9 cellular contexts compared by ENCODE assay signal in genomic region chr20:34871320-34871926, GRCh38. TPM values are rescaled to one million over a fixed set of nuclear protein-coding genes. Genes with fewer than 3 reads are reported as not detected.
DNase-seq lines count a peak whose midpoint lies in the region; ATAC-seq, FAIRE-seq and TF ChIP-seq lines count a peak whose summit lies in the region.
"Had no signal": no experiment of that assay in that cellular context is flagged by ENCODE, and none has a peak within 500 bp of the region (broad histone marks: within the 10 kb centered on the region; RNA-seq: fewer than 3 reads in every experiment).

No MANE protein-coding gene starts in this region.

- H3K27ac Mint-ChIP-seq in MCF 10A (ENCODE audit: low read depth, unreplicated experiment) (no peak overlapping the region), astrocyte (ENCODE audit: unreplicated experiment) (no peak overlapping the region)

- CTCF ChIA-PET in MCF 10A (lab: Yijun Ruan, JAX), result interaction anchor here (0.6 to 10.5 kb wide), 9 partner anchors 9 to 373 kb away, joined by 3 to 279 read pairs (median 4); partner anchors contain the start of genes GSS and MYH7B

- BruUV-seq in MCF 10A (replicated peaks; lab: Mats Ljungman, UMichigan), result no TSS peak

- H3K4me1 ChIP-seq in breast epithelium, result peaks cover 0 to 13% of the 10 kb centered on the region in 2 donors
- H3K4me1 ChIP-seq in astrocyte (ENCODE audit: insufficient read depth, low read length), result peaks cover 18% of the 10 kb centered on the region
- peaks cover 0 to 39% (median 23%) of the 10 kb centered on the region in 4 donors for H3K4me1 ChIP-seq in tibial artery

- H3K27me3 Mint-ChIP-seq in MCF 10A (ENCODE audit: insufficient read depth, unreplicated experiment), result no peaks in the 10 kb centered on the region
- no peaks in the 10 kb centered on the region for H3K27me3 Mint-ChIP-seq in astrocyte (ENCODE audit: low read depth, unreplicated experiment)

- no peak overlapping the region for H3K9ac ChIP-seq in astrocyte (ENCODE audit: low read length)

- H3K36me3 Mint-ChIP-seq in MCF 10A (ENCODE audit: insufficient read depth, unreplicated experiment) (no peaks in the 10 kb centered on the region), astrocyte (ENCODE audit: low read depth, unreplicated experiment) (peaks cover 8% of the 10 kb centered on the region)

- H3K4me3 Mint-ChIP-seq in MCF 10A (ENCODE audit: unreplicated experiment) (no peak overlapping the region), astrocyte (ENCODE audit: unreplicated experiment) (peak overlapping the region; percentile 86)

- no peak for TF ChIP-seq CTCF in breast epithelium (IDR thresholded peaks at IDR 0.05)
- TF ChIP-seq CTCF in MCF 10A (IDR thresholded peaks at IDR 0.05; ENCODE audit: unreplicated experiment), result no peak
- TF ChIP-seq CTCF in astrocyte (IDR thresholded peaks at IDR 0.05; ENCODE audit: insufficient read depth, low read depth, low read length), result no peak
- TF ChIP-seq CTCF in tibial artery (IDR thresholded peaks at IDR 0.05), result no peak

- H3K9me3 Mint-ChIP-seq in MCF 10A (ENCODE audit: unreplicated experiment) (no peaks in the 10 kb centered on the region), astrocyte (ENCODE audit: unreplicated experiment) (no peaks in the 10 kb centered on the region)

- FAIRE-seq in astrocyte (lab: Jason Lieb, UNC), result no peak

- H3K27me3 ChIP-seq in breast epithelium (no peaks in the 10 kb centered on the region), astrocyte (ENCODE audit: insufficient read depth, low read length) (no peaks in the 10 kb centered on the region), tibial artery (no peaks in the 10 kb centered on the region)

- H3K36me3 ChIP-seq in breast epithelium (no peaks in the 10 kb centered on the region), astrocyte (ENCODE audit: insufficient read depth, low read length) (no peaks in the 10 kb centered on the region), tibial artery (peaks cover 0 to 6% (median 0%) of the 10 kb centered on the region in 3 donors)

- H3K9me3 ChIP-seq in breast epithelium, result no peaks in the 10 kb centered on the region
- H3K9me3 ChIP-seq in astrocyte (ENCODE audit: insufficient read depth, low read depth, low read length), result no peaks in the 10 kb centered on the region
- H3K9me3 ChIP-seq in tibial artery, result no peaks in the 10 kb centered on the region

- no peak overlapping the region for H2AFZ ChIP-seq in astrocyte (ENCODE audit: low read depth, low read length)

- H3K79me2 ChIP-seq in astrocyte (ENCODE audit: insufficient read depth, low read length), result peaks cover 13% of the 10 kb centered on the region

- H4K20me1 ChIP-seq in astrocyte (ENCODE audit: insufficient read depth, low read length), result peaks cover 8% of the 10 kb centered on the region

- H3K4me2 ChIP-seq in astrocyte (ENCODE audit: low read length), result peak overlapping the region; percentile 84

- H3K27ac ChIP-seq in breast epithelium, result peak overlapping the region in 1 of 2 donors; percentile 76
- H3K27ac ChIP-seq in astrocyte (ENCODE audit: low read depth, low read length), result no peak overlapping the region
- H3K27ac ChIP-seq in tibial artery, result peak overlapping the region; percentile 79 to 83

- ATAC-seq in HG03571 (IDR thresholded peaks at IDR 0.05; ENCODE audit: unreplicated experiment), result no peak

- POLR2A ChIA-PET in MCF 10A (lab: Yijun Ruan, JAX), result interaction anchor here (3.5 kb wide), 1 partner anchor 84 kb away, joined by 17 read pairs; the partner anchor contains the start of genes GSS and MYH7B

- peaks cover 36% of the 10 kb centered on the region for H3K4me1 Mint-ChIP-seq in MCF 10A (ENCODE audit: insufficient read depth, unreplicated experiment)
- H3K4me1 Mint-ChIP-seq in astrocyte (ENCODE audit: low read depth, unreplicated experiment), result peaks cover 12% of the 10 kb centered on the region

- H3K4me3 ChIP-seq in breast epithelium (peak overlapping the region in 2 of 3 donors; percentile 81 to 89), astrocyte (ENCODE audit: insufficient read depth, low read depth, low read length) (no peak overlapping the region), tibial artery (peak overlapping the region; percentile 73 to 77)

- intact Hi-C loops in breast epithelium (cut with DNase I; ENCODE audit: low total_unique reads) (loop anchor here (5.0 kb wide), 1 partner anchor 86 kb away; the partner anchor contains the start of genes GSS and MYH7B), MCF 10A (cut with micrococcal nuclease) (no loop called here), tibial artery (cut with DNase I; ENCODE audit: low total_unique reads) (loop anchor here (5.0 kb wide), 1 partner anchor 221 kb away; the partner anchor contains the start of gene TRPC4AP)

- DNase-seq in breast epithelium (ENCODE audit: low spot score in 2 of 2) (no peak), MCF 10A (ENCODE audit: unreplicated experiment) (no peak), astrocyte (ENCODE audit: low read depth) (no peak), mesenteric fat pad (ENCODE audit: low spot score) (peak; percentile 74), tibial artery (no peak), NCI-H1105 treated with DMSO at 0.1 percent for 48 hours (lab: John Stamatoyannopoulos, UW) (no peak), epidermal melanocyte (ENCODE audit: insufficient read length, low spot score) (no peak)
- DNase-seq: stimulated activated CD4-positive, alpha-beta T cell treated with anti-CD3 and anti-CD28 coated beads, Interleukin-4, amount 100 ng/mL, for 4 hours had no signal

- no peak for TF ChIP-seq POLR2A in breast epithelium (IDR thresholded peaks at IDR 0.05)

RNA-seq across cellular contexts. Expression of gene GGT7, which starts 1.2 kb away (rescaled TPM):
- total RNA-seq in breast epithelium (10 to 100 TPM; 13.1 to 21.8 (median 16.4) TPM), MCF 10A (2022) (2.5 and 3.2 TPM in 2 replicates), astrocyte (15.6 and 17.3 TPM in 2 replicates), mesenteric fat pad (15.6 TPM)

RNA-seq across cellular contexts. Expression of gene ACSS2, which starts 5.0 kb away (rescaled TPM):
- 100 to 1,000 TPM in 1 of 3 donors, 10 to 100 TPM in 2; 70.1 to 137 (median 71.1) TPM for total RNA-seq in breast epithelium
- 36.6 and 42.0 TPM in 2 replicates for total RNA-seq in MCF 10A (2022)
- 16.9 and 18.7 TPM in 2 replicates for total RNA-seq in astrocyte
- total RNA-seq in mesenteric fat pad, result 127 TPM

RNA-seq across cellular contexts. Expression of gene NCOA6, which starts 46.0 kb away (rescaled TPM):
- total RNA-seq in breast epithelium, result 10 to 100 TPM; 20.0 to 20.6 (median 20.3) TPM
- total RNA-seq in MCF 10A (2022), result 25.7 and 27.9 TPM in 2 replicates
- total RNA-seq in astrocyte, result 21.1 and 21.2 TPM in 2 replicates
- 24.4 TPM for total RNA-seq in mesenteric fat pad
